In the genomic region with DNA sequence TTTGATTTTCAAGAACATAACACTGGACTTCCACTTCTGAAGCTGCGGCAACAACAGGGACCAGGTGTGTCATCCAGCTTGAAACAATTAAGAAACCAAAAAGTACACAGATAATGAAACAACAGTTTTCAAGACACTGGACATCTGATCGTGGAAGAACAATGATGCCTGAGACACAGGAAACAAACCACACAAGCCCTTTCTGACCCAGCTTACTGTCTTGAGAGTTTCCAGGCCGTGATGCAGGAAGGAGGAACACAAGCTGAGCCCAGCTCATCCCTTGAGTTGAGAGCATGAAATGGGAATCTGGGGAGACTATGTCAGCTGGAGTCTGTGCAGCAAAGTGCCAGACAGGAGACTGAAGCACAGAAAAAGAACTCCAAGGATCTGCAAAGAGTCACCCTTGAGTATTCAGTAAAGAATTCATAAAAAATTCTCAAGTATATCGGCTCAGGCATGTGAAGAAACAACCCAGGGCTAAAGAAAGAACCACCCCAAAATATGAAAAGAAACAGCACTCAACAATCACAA, we compare ENCODE assay signal across 20 cellular contexts.
DNase-seq lines count a peak whose midpoint lies in the region; ATAC-seq and TF ChIP-seq lines count a peak whose summit lies in the region.
"Had no signal": no experiment of that assay in that cellular context is flagged by ENCODE, and none has a peak within 500 bp of the region (broad histone marks: within the 10 kb centered on the region; RNA-seq: fewer than 3 reads in every experiment).

No MANE protein-coding gene starts in this region.

- peak overlapping the region; percentile 95 for H2BK5ac ChIP-seq in IMR-90 (ENCODE audit: low read depth, low read length, poor library complexity, severe bottlenecking)

- 0 out of 2 replicates have a peak overlapping the region, but pooled peaks have one; percentile 24 for H3K56ac ChIP-seq in IMR-90 (ENCODE audit: extremely low read depth, insufficient read depth, low read length)

- peak overlapping the region; percentile 39; the same call in 1 of the 2 replicates for H3K14ac ChIP-seq in IMR-90 (replicated peaks; ENCODE audit: low read depth, low read length)

- H3K9me3 ChIP-seq in IMR-90 (ENCODE audit: control insufficient read depth, insufficient read depth, low read length) = no peaks in the 10 kb centered on the region

- 86% methylated on average over 1 of the region's 4 CpGs; no CpG with 5 or more reads in 1 of the 2 experiments for WGBS in IMR-90 (ENCODE audit: extremely low coverage in 2 of 2, insufficient read length in 1 of 2), 2 experiments

- TF ChIP-seq RAD21 in IMR-90 (IDR thresholded peaks at IDR 0.05; ENCODE audit: low read length) = no peak

- CTCF ChIA-PET in IMR-90 (lab: Yijun Ruan, JAX) = no interaction called here

- peaks cover 4% of the 10 kb centered on the region; the same call in 1 of the 2 replicates for H3K9me1 ChIP-seq in IMR-90 (ENCODE audit: insufficient read depth, low read length)

- peak overlapping the region; percentile 91 for H4K5ac ChIP-seq in IMR-90 (ENCODE audit: low read depth, low read length)

- peak; percentile 83 for ATAC-seq in IMR-90 (ENCODE audit: low read depth)
- no peak for ATAC-seq in esophagus mucosa
- no peak for ATAC-seq in GM19455 (IDR thresholded peaks at IDR 0.05; ENCODE audit: unreplicated experiment)
- no peak for ATAC-seq in HG03039 (IDR thresholded peaks at IDR 0.05; ENCODE audit: unreplicated experiment)
- ATAC-seq: GM23338, HepG2 had no signal

- POLR2A ChIA-PET in IMR-90 (lab: Charles Lee; ENCODE audit: unreplicated experiment) = interaction anchor here (0.6 kb wide), 1 partner anchor 1168 kb away, joined by 3 read pairs; no protein-coding TSS in a partner anchor

- peak overlapping the region; percentile 69; the same call in 1 of the 2 replicates for H2AK5ac ChIP-seq in IMR-90 (ENCODE audit: low read depth, low read length)

- no peak overlapping the region for H3K4me3 ChIP-seq in AG10803 (ENCODE audit: low read length)
- peak overlapping the region; percentile 7; the same call in 1 of the 2 replicates for H3K4me3 ChIP-seq in IMR-90 (ENCODE audit: insufficient read depth, low read depth, low read length)
- H3K4me3 ChIP-seq: GM23338, SK-N-MC had no signal

- no peak overlapping the region for H2AK9ac ChIP-seq in IMR-90 (replicated peaks; ENCODE audit: low read depth, low read length, poor library complexity)

- H3K4me1 ChIP-seq in IMR-90 (ENCODE audit: control insufficient read depth, insufficient read depth, low read length) = peaks cover 9% of the 10 kb centered on the region

- H4K91ac ChIP-seq in IMR-90 (ENCODE audit: insufficient read depth, low read depth, low read length) = peak overlapping the region; percentile 67

- H3K27me3 ChIP-seq in IMR-90 (ENCODE audit: control insufficient read depth, insufficient read depth, low read length) = no peaks in the 10 kb centered on the region

- in situ Hi-C loops in IMR-90 (cut with MboI; ENCODE audit: low sequenced_read_pairs) = no loop called here

- peak overlapping the region; percentile 75 for H2BK120ac ChIP-seq in IMR-90 (ENCODE audit: low read depth, low read length)

- DNase-seq in AG10803 (ENCODE audit: low read depth) (peak; percentile 40), IMR-90 (peak; percentile 47), dermis blood vessel endothelial cell (peak; percentile 33), iris pigment epithelial cell (ENCODE audit: low read depth) (peak; percentile 47)
- no peak for DNase-seq in activated effector memory CD4-positive, alpha-beta T cell treated with anti-CD3 and anti-CD28 coated beads, Interleukin-2, amount 50 U/mL, for 16 hours
- DNase-seq: C1 segment of cervical spinal cord; DMS79 treated with DMSO at 0.1 percent for 48 hours; KG1; NCI-H1105 treated with DMSO at 0.1 percent for 48 hours; NCI-H1694; NCI-H510A; NCI-H748 treated with DMSO at 0.1 percent for 48 hours; NK-92 treated with Interleukin-12 subunit alpha and Interleukin-12 subunit beta, amount 100 ng/mL, for 24 hours; Right ventricle myocardium superior had no signal

- H3K23ac ChIP-seq in IMR-90 (ENCODE audit: low read depth, low read length) = peak overlapping the region; percentile 50

- H2BK20ac ChIP-seq in IMR-90 (ENCODE audit: low read depth, low read length) = peak overlapping the region; percentile 2; the same call in 1 of the 2 replicates

- H3K18ac ChIP-seq in IMR-90 (ENCODE audit: low read depth, low read length) = peak overlapping the region; percentile 96

- TF ChIP-seq CTCF in AG10803 (conservative IDR thresholded peaks at IDR 0.05; ENCODE audit: low read length) (no peak), IMR-90 (conservative IDR thresholded peaks at IDR 0.05; ENCODE audit: low read depth, low read length) (no peak)

- H4K8ac ChIP-seq in IMR-90 (ENCODE audit: low read depth in 2 of 2, low read length in 2 of 2) = peak overlapping the region; percentile 46 to 70

- dilution Hi-C loops in IMR-90 (cut with HindIII; ENCODE audit: low sequenced_read_pairs, unreplicated experiment) = no loop called here

- H2AFZ ChIP-seq in IMR-90 (replicated peaks; ENCODE audit: low read length, poor library complexity) = peak overlapping the region; percentile 60
- H2AFZ ChIP-seq: GM23338 had no signal

- H3K4me2 ChIP-seq in IMR-90 (ENCODE audit: low read depth, low read length) = peak overlapping the region; percentile 87
- H3K4me2 ChIP-seq: GM23338 had no signal

- TF ChIP-seq POLR2A in IMR-90 (IDR thresholded peaks at IDR 0.05; ENCODE audit: low read depth, low read length) = no peak

- no peaks in the 10 kb centered on the region for H3K36me3 ChIP-seq in IMR-90 (ENCODE audit: control insufficient read depth, insufficient read depth, low read length)

- H3K4ac ChIP-seq in IMR-90 (ENCODE audit: low read depth, low read length) = peak overlapping the region; percentile 78

- H4K20me1 ChIP-seq in IMR-90 (ENCODE audit: insufficient read depth, low read length) = no peaks in the 10 kb centered on the region; the same call in 1 of the 2 replicates

- peak overlapping the region; percentile 43; the same call in 1 of the 3 replicates for H2BK15ac ChIP-seq in IMR-90 (ENCODE audit: low read depth, low read length)

- intact Hi-C loops in IMR-90 (cut with micrococcal nuclease) = no loop called here

- peak overlapping the region; percentile 96 for H3K27ac ChIP-seq in IMR-90 (ENCODE audit: insufficient read depth, low read length)
- H3K27ac ChIP-seq: SK-N-MC had no signal

- H3K9ac ChIP-seq in IMR-90 (ENCODE audit: low read depth, low read length) = peak overlapping the region; percentile 65

- no TSS peak for BruUV-seq in IMR-90 (replicated peaks; lab: Mats Ljungman, UMichigan)

- peaks cover 5 to 11% of the 10 kb centered on the region in 2 experiments; a peak in 3 of 4 replicates for H3K79me1 ChIP-seq in IMR-90 (ENCODE audit: low read depth in 1 of 2, low read length in 2 of 2)

TF ChIP-seq in IMR-90, 13 proteins besides CTCF, POLR2A, EP300 and RAD21:
- TF ChIP-seq MXI1 (IDR thresholded peaks at IDR 0.05; ENCODE audit: borderline replicate concordance, low read depth, low read length) (no peak), BHLHE40 (IDR thresholded peaks at IDR 0.05; ENCODE audit: low read depth, low read length) (no peak), RFX5 (IDR thresholded peaks at IDR 0.05; ENCODE audit: low read depth, low read length) (no peak), RCOR1 (IDR thresholded peaks at IDR 0.05; ENCODE audit: insufficient replicate concordance, low read length) (no peak), CEBPB (IDR thresholded peaks at IDR 0.05; ENCODE audit: low read depth, low read length) (no peak)
